6 cellular contexts compared by ENCODE assay signal in genomic region chr22:47656806-47657205, GRCh38.
"Had no signal": no experiment of that assay in that cellular context is flagged by ENCODE, and none has a peak within 500 bp of the region (broad histone marks: within the 10 kb centered on the region; RNA-seq: fewer than 3 reads in every experiment).

No MANE protein-coding gene starts in this region.

- DNase-seq: IMR-90, KBM-7 had no signal

- FAIRE-seq: HepG2, K562 had no signal

- H3K4me3 Mint-ChIP-seq: IgD-negative memory B cell had no signal

- H3K4me1 Mint-ChIP-seq: IgD-negative memory B cell had no signal

- H3K27ac Mint-ChIP-seq: IgD-negative memory B cell had no signal

- H3K27ac ChIP-seq: HL-60 had no signal

- ATAC-seq: HepG2, K562 had no signal

- H3K27me3 Mint-ChIP-seq: IgD-negative memory B cell had no signal

- H3K36me3 Mint-ChIP-seq: IgD-negative memory B cell had no signal

- H3K4me3 ChIP-seq: K562 had no signal
